ENCODE assay signal across 31 cellular contexts in genomic region chr5:50318220-50318619, GRCh38.
"Had no signal": no experiment of that assay in that cellular context is flagged by ENCODE, and none has a peak within 500 bp of the region (broad histone marks: within the 10 kb centered on the region; RNA-seq: fewer than 3 reads in every experiment).

No MANE protein-coding gene starts in this region.

- H3K9ac ChIP-seq: neural progenitor cell, parathyroid adenoma had no signal

- H3K36me3 ChIP-seq: neural progenitor cell, ovary, spleen, suprapubic skin, tibial artery, transverse colon, upper lobe of right lung, uterus had no signal

- H3K36me3 Mint-ChIP-seq: natural killer cell; neural progenitor cell; stimulated activated memory B cell treated with anti-CD40 and anti-IgM and Interleukin-4, amounts not matched to agents 10 μg/mL and 1 μg/mL and 100 μg/mL, for 72 hours; type B pancreatic cell had no signal

- H2AFZ ChIP-seq: neural progenitor cell, parathyroid adenoma had no signal

- H3K4me2 ChIP-seq: neural progenitor cell, smooth muscle cell had no signal

- H3K4me3 Mint-ChIP-seq: natural killer cell; nephron; neural progenitor cell; stimulated activated memory B cell treated with anti-CD40 and anti-IgM and Interleukin-4, amounts not matched to agents 10 μg/mL and 1 μg/mL and 100 μg/mL, for 72 hours; stimulated activated naive CD8-positive, alpha-beta T cell treated with anti-CD3 and anti-CD28 coated beads, Interleukin-15, amount 100 ng/mL, for 72 hours; type B pancreatic cell had no signal

- H3K9me3 ChIP-seq: ovary, psoas muscle, spleen, suprapubic skin, testis, tibial artery, transverse colon, upper lobe of right lung, uterus had no signal

- H3K27ac ChIP-seq: neural progenitor cell, ovary, parathyroid adenoma, psoas muscle, skin epidermis, spleen, suprapubic skin, testis, tibial artery, transverse colon, upper lobe of right lung, uterus had no signal

- H3K9me3 Mint-ChIP-seq: natural killer cell; stimulated activated memory B cell treated with anti-CD40 and anti-IgM and Interleukin-4, amounts not matched to agents 10 μg/mL and 1 μg/mL and 100 μg/mL, for 72 hours; stimulated activated naive CD8-positive, alpha-beta T cell treated with anti-CD3 and anti-CD28 coated beads, Interleukin-15, amount 100 ng/mL, for 72 hours; type B pancreatic cell had no signal

- H3K4me1 ChIP-seq: neural progenitor cell, parathyroid adenoma, psoas muscle, spleen, suprapubic skin, testis, tibial artery, transverse colon, upper lobe of right lung, uterus had no signal

- H3K4me1 Mint-ChIP-seq: natural killer cell; nephron; neural progenitor cell; stimulated activated memory B cell treated with anti-CD40 and anti-IgM and Interleukin-4, amounts not matched to agents 10 μg/mL and 1 μg/mL and 100 μg/mL, for 72 hours; stimulated activated naive CD8-positive, alpha-beta T cell treated with anti-CD3 and anti-CD28 coated beads, Interleukin-15, amount 100 ng/mL, for 72 hours had no signal

- ATAC-seq: natural killer cell; psoas muscle; right cardiac atrium; sciatic nerve; stimulated activated memory B cell treated with anti-CD40 and anti-IgM and Interleukin-4, amounts not matched to agents 10 μg/mL and 1 μg/mL and 100 μg/mL, for 72 hours; stimulated activated naive CD8-positive, alpha-beta T cell treated with anti-CD3 and anti-CD28 coated beads, Interleukin-15, amount 100 ng/mL, for 72 hours; stimulated activated naive CD8-positive, alpha-beta T cell treated with anti-CD3 and anti-CD28 coated beads, Interleukin-15, Interleukin-2, amounts not matched to agents 100 U/mL and 50 U/mL, for 24 hours; upper lobe of right lung had no signal

- H3K79me2 ChIP-seq: parathyroid adenoma had no signal

- H3K27me3 ChIP-seq: neural progenitor cell, ovary, spleen, suprapubic skin, testis, tibial artery, transverse colon, upper lobe of right lung, uterus had no signal

- H3K27ac Mint-ChIP-seq: natural killer cell; nephron; neural progenitor cell; progenitor cell of endocrine pancreas; stimulated activated memory B cell treated with anti-CD40 and anti-IgM and Interleukin-4, amounts not matched to agents 10 μg/mL and 1 μg/mL and 100 μg/mL, for 72 hours; stimulated activated naive CD8-positive, alpha-beta T cell treated with anti-CD3 and anti-CD28 coated beads, Interleukin-15, amount 100 ng/mL, for 72 hours; type B pancreatic cell had no signal

- H3K4me3 ChIP-seq: neural progenitor cell, ovary, psoas muscle, skin epidermis, smooth muscle cell, spleen, suprapubic skin, testis, tibial artery, transverse colon, upper lobe of right lung, uterus had no signal

- H3K27me3 Mint-ChIP-seq: progenitor cell of endocrine pancreas; stimulated activated memory B cell treated with anti-CD40 and anti-IgM and Interleukin-4, amounts not matched to agents 10 μg/mL and 1 μg/mL and 100 μg/mL, for 72 hours; stimulated activated naive CD8-positive, alpha-beta T cell treated with anti-CD3 and anti-CD28 coated beads, Interleukin-15, amount 100 ng/mL, for 72 hours; type B pancreatic cell had no signal

- DNase-seq: natural killer cell; occipital lobe; ovary; posterior cingulate gyrus; psoas muscle; right cardiac atrium; spleen; stimulated activated CD4-positive, alpha-beta T cell treated with anti-CD3 and anti-CD28 coated beads, Interleukin-12 subunit alpha, Interleukin-12 subunit beta, amount 100 ng/mL, for 4 hours; stimulated activated CD4-positive, alpha-beta T cell treated with anti-CD3 and anti-CD28 coated beads, Interleukin-1b, Interleukin-23, amount 100 ng/mL, for 48 hours; stimulated activated CD4-positive, alpha-beta T cell treated with anti-CD3 and anti-CD28 coated beads, Interleukin-4, amount 100 ng/mL, for 1 hour; stimulated activated CD4-positive, alpha-beta T cell treated with anti-CD3 and anti-CD28 coated beads, Interleukin-4, amount 100 ng/mL, for 4 hours; stimulated activated CD8-positive, alpha-beta memory T cell treated with anti-CD3 and anti-CD28 coated beads, Interleukin-4, amount 100 ng/mL, for 48 hours; stimulated activated naive CD4-positive, alpha-beta T cell; stimulated activated naive CD8-positive, alpha-beta T cell treated with anti-CD3 and anti-CD28 coated beads, Interleukin-15, amount 100 ng/mL, for 72 hours; stimulated activated naive CD8-positive, alpha-beta T cell treated with anti-CD3 and anti-CD28 coated beads, Interleukin-15, Interleukin-2, amounts not matched to agents 100 U/mL and 50 U/mL, for 24 hours; substantia nigra; testis; tibial artery; transverse colon; upper lobe of right lung; uterus had no signal
